In genomic region chr2:177604291-177605065, GRCh38 we compare ENCODE assay signal across 8 cellular contexts.
DNase-seq lines count a peak whose midpoint lies in the region; ATAC-seq, FAIRE-seq and TF ChIP-seq lines count a peak whose summit lies in the region.

No MANE protein-coding gene starts in this region.

- H4K20me1 ChIP-seq in astrocyte (ENCODE audit: insufficient read depth, low read length) = no peaks in the 10 kb centered on the region

- peak overlapping the region; percentile 4 for H3K9ac ChIP-seq in astrocyte (ENCODE audit: low read length)

- H3K79me2 ChIP-seq in astrocyte (ENCODE audit: insufficient read depth, low read length) = no peaks in the 10 kb centered on the region

- H3K9me3 ChIP-seq in astrocyte (ENCODE audit: insufficient read depth, low read depth, low read length) = no peaks in the 10 kb centered on the region

- peak overlapping the region; percentile 61 for H3K4me2 ChIP-seq in astrocyte (ENCODE audit: low read length)

- H2AFZ ChIP-seq in astrocyte (ENCODE audit: low read depth, low read length) = peak overlapping the region; percentile 63

- H3K27ac Mint-ChIP-seq in astrocyte (ENCODE audit: unreplicated experiment) = no peak overlapping the region

- no peak for DNase-seq in Right ventricle myocardium inferior (ENCODE audit: missing footprints)
- DNase-seq in cardiac septum (ENCODE audit: low spot score) = no peak
- DNase-seq in NCI-H146 (lab: John Stamatoyannopoulos, UW) = peak; percentile 48
- DNase-seq in astrocyte (ENCODE audit: low read depth) = peak; percentile 60
- DNase-seq in iPS-NIHi11 (ENCODE audit: low spot score) = peak; percentile 74
- peak; percentile 84 for DNase-seq in superior temporal gyrus (ENCODE audit: extremely low spot score)
- no peak for DNase-seq in activated CD4-positive, CD25-positive, alpha-beta regulatory T cell (lab: John Stamatoyannopoulos, UW)

- H3K9me3 Mint-ChIP-seq in astrocyte (ENCODE audit: unreplicated experiment) = peaks cover 11% of the 10 kb centered on the region

- no peak overlapping the region for H3K4me3 Mint-ChIP-seq in astrocyte (ENCODE audit: unreplicated experiment)

- no peak overlapping the region for H3K27ac ChIP-seq in astrocyte (ENCODE audit: low read depth, low read length)

- peak; percentile 71 for FAIRE-seq in astrocyte (lab: Jason Lieb, UNC)

- TF ChIP-seq CTCF in astrocyte (IDR thresholded peaks at IDR 0.05; ENCODE audit: insufficient read depth, low read depth, low read length) = peak; percentile 81

- intact Hi-C loops in Right ventricle myocardium inferior (cut with DNase I) (loop anchor here (2.0 to 10.0 kb wide), 4 partner anchors 52 to 442 kb away; a partner anchor contains a TSS), cardiac septum (cut with DNase I) (loop anchor here (5.0 kb wide), 3 partner anchors 117 to 437 kb away; no protein-coding TSS in a partner anchor)

- peaks cover 8% of the 10 kb centered on the region for H3K36me3 Mint-ChIP-seq in astrocyte (ENCODE audit: low read depth, unreplicated experiment)

- no peaks in the 10 kb centered on the region for H3K27me3 ChIP-seq in astrocyte (ENCODE audit: insufficient read depth, low read length)

- no peaks in the 10 kb centered on the region for H3K36me3 ChIP-seq in astrocyte (ENCODE audit: insufficient read depth, low read length)

- H3K4me1 Mint-ChIP-seq in astrocyte (ENCODE audit: low read depth, unreplicated experiment) = no peaks in the 10 kb centered on the region

- ATAC-seq in Right ventricle myocardium inferior = peak; percentile 76
- ATAC-seq in HG02938 (IDR thresholded peaks at IDR 0.05; ENCODE audit: unreplicated experiment) = no peak

- no peaks in the 10 kb centered on the region for H3K4me1 ChIP-seq in astrocyte (ENCODE audit: insufficient read depth, low read length)

- no peak overlapping the region for H3K4me3 ChIP-seq in astrocyte (ENCODE audit: insufficient read depth, low read depth, low read length)

- H3K27me3 Mint-ChIP-seq in astrocyte (ENCODE audit: low read depth, unreplicated experiment) = no peaks in the 10 kb centered on the region

Comparison
In these comparisons a context has a peak if more than half of its experiments do, and no peak if none do; other contexts are left out.
1. DNase-seq: peak in NCI-H146 (single experiment), astrocyte (single experiment), iPS-NIHi11 (single experiment) and superior temporal gyrus (single experiment); none in Right ventricle myocardium inferior (single experiment), cardiac septum (single experiment) and activated CD4-positive, CD25-positive, alpha-beta regulatory T cell (0 of 4).